Comparison of ENCODE assay signal across 1 cellular context in genomic region chr16:28882476-28883180, GRCh38.
TF ChIP-seq lines count a peak whose summit lies in the region.

No MANE protein-coding gene starts in this region.

TF ChIP-seq in GM12878, 131 proteins besides CTCF, POLR2A, EP300 and RAD21:
- TF ChIP-seq NBN (IDR thresholded peaks at IDR 0.05) = no peak
- no peak for TF ChIP-seq EGR1 (IDR thresholded peaks at IDR 0.05; ENCODE audit: borderline replicate concordance in 1 of 2, low read depth in 2 of 2, low read length in 2 of 2)
- no peak for TF ChIP-seq BRCA1 (IDR thresholded peaks at IDR 0.05; ENCODE audit: low read depth, low read length)
- TF ChIP-seq GATAD2B (conservative IDR thresholded peaks at IDR 0.05; ENCODE audit: low read depth) = no peak
- no peak for TF ChIP-seq SPI1 (IDR thresholded peaks at IDR 0.05; ENCODE audit: borderline replicate concordance, insufficient read depth, low read depth, low read length)
- no peak for TF ChIP-seq ATF7 (IDR thresholded peaks at IDR 0.05; ENCODE audit: low read depth)
- no peak for TF ChIP-seq RELA (IDR thresholded peaks at IDR 0.05; ENCODE audit: borderline replicate concordance, partially characterized antibody)
- TF ChIP-seq, protein P1, sequence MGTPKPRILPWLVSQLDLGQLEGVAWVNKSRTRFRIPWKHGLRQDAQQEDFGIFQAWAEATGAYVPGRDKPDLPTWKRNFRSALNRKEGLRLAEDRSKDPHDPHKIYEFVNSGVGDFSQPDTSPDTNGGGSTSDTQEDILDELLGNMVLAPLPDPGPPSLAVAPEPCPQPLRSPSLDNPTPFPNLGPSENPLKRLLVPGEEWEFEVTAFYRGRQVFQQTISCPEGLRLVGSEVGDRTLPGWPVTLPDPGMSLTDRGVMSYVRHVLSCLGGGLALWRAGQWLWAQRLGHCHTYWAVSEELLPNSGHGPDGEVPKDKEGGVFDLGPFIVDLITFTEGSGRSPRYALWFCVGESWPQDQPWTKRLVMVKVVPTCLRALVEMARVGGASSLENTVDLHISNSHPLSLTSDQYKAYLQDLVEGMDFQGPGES (IDR thresholded peaks at IDR 0.05) = no peak
- TF ChIP-seq, protein P2, sequence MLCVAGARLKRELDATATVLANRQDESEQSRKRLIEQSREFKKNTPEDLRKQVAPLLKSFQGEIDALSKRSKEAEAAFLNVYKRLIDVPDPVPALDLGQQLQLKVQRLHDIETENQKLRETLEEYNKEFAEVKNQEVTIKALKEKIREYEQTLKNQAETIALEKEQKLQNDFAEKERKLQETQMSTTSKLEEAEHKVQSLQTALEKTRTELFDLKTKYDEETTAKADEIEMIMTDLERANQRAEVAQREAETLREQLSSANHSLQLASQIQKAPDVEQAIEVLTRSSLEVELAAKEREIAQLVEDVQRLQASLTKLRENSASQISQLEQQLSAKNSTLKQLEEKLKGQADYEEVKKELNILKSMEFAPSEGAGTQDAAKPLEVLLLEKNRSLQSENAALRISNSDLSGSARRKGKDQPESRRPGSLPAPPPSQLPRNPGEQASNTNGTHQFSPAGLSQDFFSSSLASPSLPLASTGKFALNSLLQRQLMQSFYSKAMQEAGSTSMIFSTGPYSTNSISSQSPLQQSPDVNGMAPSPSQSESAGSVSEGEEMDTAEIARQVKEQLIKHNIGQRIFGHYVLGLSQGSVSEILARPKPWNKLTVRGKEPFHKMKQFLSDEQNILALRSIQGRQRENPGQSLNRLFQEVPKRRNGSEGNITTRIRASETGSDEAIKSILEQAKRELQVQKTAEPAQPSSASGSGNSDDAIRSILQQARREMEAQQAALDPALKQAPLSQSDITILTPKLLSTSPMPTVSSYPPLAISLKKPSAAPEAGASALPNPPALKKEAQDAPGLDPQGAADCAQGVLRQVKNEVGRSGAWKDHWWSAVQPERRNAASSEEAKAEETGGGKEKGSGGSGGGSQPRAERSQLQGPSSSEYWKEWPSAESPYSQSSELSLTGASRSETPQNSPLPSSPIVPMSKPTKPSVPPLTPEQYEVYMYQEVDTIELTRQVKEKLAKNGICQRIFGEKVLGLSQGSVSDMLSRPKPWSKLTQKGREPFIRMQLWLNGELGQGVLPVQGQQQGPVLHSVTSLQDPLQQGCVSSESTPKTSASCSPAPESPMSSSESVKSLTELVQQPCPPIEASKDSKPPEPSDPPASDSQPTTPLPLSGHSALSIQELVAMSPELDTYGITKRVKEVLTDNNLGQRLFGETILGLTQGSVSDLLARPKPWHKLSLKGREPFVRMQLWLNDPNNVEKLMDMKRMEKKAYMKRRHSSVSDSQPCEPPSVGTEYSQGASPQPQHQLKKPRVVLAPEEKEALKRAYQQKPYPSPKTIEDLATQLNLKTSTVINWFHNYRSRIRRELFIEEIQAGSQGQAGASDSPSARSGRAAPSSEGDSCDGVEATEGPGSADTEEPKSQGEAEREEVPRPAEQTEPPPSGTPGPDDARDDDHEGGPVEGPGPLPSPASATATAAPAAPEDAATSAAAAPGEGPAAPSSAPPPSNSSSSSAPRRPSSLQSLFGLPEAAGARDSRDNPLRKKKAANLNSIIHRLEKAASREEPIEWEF (IDR thresholded peaks at IDR 0.05; ENCODE audit: insufficient replicate concordance, low read depth, low read length) = no peak
- no peak for TF ChIP-seq SUPT20H (IDR thresholded peaks at IDR 0.05; ENCODE audit: borderline replicate concordance, control insufficient read depth, low read depth, low read length)
- TF ChIP-seq POLR2AphosphoS2 (IDR thresholded peaks at IDR 0.05; ENCODE audit: low read depth, low read length) = no peak
- TF ChIP-seq CREM (IDR thresholded peaks at IDR 0.05; ENCODE audit: low read depth) = no peak
- TF ChIP-seq, protein P3, sequence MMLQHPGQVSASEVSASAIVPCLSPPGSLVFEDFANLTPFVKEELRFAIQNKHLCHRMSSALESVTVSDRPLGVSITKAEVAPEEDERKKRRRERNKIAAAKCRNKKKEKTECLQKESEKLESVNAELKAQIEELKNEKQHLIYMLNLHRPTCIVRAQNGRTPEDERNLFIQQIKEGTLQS (IDR thresholded peaks at IDR 0.05; ENCODE audit: borderline replicate concordance, extremely low read depth, low read depth, low read length) = no peak
- TF ChIP-seq, protein P4, sequence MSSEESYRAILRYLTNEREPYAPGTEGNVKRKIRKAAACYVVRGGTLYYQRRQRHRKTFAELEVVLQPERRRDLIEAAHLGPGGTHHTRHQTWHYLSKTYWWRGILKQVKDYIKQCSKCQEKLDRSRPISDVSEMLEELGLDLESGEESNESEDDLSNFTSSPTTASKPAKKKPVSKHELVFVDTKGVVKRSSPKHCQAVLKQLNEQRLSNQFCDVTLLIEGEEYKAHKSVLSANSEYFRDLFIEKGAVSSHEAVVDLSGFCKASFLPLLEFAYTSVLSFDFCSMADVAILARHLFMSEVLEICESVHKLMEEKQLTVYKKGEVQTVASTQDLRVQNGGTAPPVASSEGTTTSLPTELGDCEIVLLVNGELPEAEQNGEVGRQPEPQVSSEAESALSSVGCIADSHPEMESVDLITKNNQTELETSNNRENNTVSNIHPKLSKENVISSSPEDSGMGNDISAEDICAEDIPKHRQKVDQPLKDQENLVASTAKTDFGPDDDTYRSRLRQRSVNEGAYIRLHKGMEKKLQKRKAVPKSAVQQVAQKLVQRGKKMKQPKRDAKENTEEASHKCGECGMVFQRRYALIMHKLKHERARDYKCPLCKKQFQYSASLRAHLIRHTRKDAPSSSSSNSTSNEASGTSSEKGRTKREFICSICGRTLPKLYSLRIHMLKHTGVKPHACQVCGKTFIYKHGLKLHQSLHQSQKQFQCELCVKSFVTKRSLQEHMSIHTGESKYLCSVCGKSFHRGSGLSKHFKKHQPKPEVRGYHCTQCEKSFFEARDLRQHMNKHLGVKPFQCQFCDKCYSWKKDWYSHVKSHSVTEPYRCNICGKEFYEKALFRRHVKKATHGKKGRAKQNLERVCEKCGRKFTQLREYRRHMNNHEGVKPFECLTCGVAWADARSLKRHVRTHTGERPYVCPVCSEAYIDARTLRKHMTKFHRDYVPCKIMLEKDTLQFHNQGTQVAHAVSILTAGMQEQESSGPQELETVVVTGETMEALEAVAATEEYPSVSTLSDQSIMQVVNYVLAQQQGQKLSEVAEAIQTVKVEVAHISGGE (CRISPR knock-in tag; IDR thresholded peaks at IDR 0.05) = no peak
